ENCODE assay signal across 18 cellular contexts in genomic region chr4:160423879-160424451, GRCh38.
DNase-seq lines count a peak whose midpoint lies in the region; ATAC-seq, FAIRE-seq and TF ChIP-seq lines count a peak whose summit lies in the region.
"Had no signal": no experiment of that assay in that cellular context is flagged by ENCODE, and none has a peak within 500 bp of the region (broad histone marks: within the 10 kb centered on the region; RNA-seq: fewer than 3 reads in every experiment).

No MANE protein-coding gene starts in this region.

- TF ChIP-seq EP300 in A549 (IDR thresholded peaks at IDR 0.05), result no peak

- POLR2A ChIA-PET in A549 (lab: Yijun Ruan, JAX), result no interaction called here

- H3K27ac Mint-ChIP-seq in GM23338, result peak overlapping the region; percentile 28
- no peak overlapping the region for H3K27ac Mint-ChIP-seq in osteocyte (ENCODE audit: unreplicated experiment)

- ATAC-seq in A549 (no peak), GM23338 (no peak), GM21576 (IDR thresholded peaks at IDR 0.05; ENCODE audit: unreplicated experiment) (no peak)
- ATAC-seq: esophagus mucosa, left cardiac atrium, upper lobe of right lung had no signal

- CTCF ChIA-PET in A549 (lab: Yijun Ruan, JAX), result no interaction called here

- H2AFZ ChIP-seq in GM23338 (peak overlapping the region; percentile 4; the same call in 1 of the 2 replicates), fibroblast of lung (ENCODE audit: low read length) (no peak overlapping the region)

- H3K27ac ChIP-seq in A549 (0 out of 6 replicates have a peak overlapping the region, but pooled peaks of 1 of the 2 experiments have one; percentile 11), GM23338 (ENCODE audit: low read depth) (no peak overlapping the region), fibroblast of lung (ENCODE audit: insufficient read depth, low read length) (no peak overlapping the region)
- H3K27ac ChIP-seq: heart left ventricle, upper lobe of right lung had no signal

- H3K27me3 ChIP-seq in GM23338 (ENCODE audit: insufficient read depth) (no peaks in the 10 kb centered on the region), fibroblast of lung (ENCODE audit: control insufficient read depth, insufficient read depth, low read length) (no peaks in the 10 kb centered on the region)
- H3K27me3 ChIP-seq: heart left ventricle, upper lobe of right lung had no signal

- H3K4me1 ChIP-seq in A549 (no peaks in the 10 kb centered on the region), GM23338 (ENCODE audit: insufficient read depth) (no peaks in the 10 kb centered on the region), fibroblast of lung (ENCODE audit: control insufficient read depth, extremely low read depth, insufficient read depth, low read length) (no peaks in the 10 kb centered on the region)
- H3K4me1 ChIP-seq: heart left ventricle, upper lobe of right lung had no signal

- peak overlapping the region; percentile 10; the same call in 1 of the 3 replicates for H3K4me2 ChIP-seq in A549
- H3K4me2 ChIP-seq in GM23338, result no peak overlapping the region
- no peak overlapping the region for H3K4me2 ChIP-seq in fibroblast of lung (ENCODE audit: extremely low read depth, insufficient read depth, low read length)

- no peaks in the 10 kb centered on the region for H3K9me2 ChIP-seq in GM23338 (ENCODE audit: insufficient read depth)

- H3F3A ChIP-seq in GM23338 (replicated peaks; ENCODE audit: low read depth), result no peaks in the 10 kb centered on the region

- H3K79me2 ChIP-seq in GM23338 (replicated peaks; ENCODE audit: insufficient read depth) (no peaks in the 10 kb centered on the region), fibroblast of lung (ENCODE audit: control insufficient read depth, insufficient read depth, low read length) (no peaks in the 10 kb centered on the region)

- H3K9me3 Mint-ChIP-seq in GM23338 (peaks cover 2% of the 10 kb centered on the region; the same call in 1 of the 3 replicates), osteocyte (ENCODE audit: unreplicated experiment) (peaks cover 3% of the 10 kb centered on the region)

- no peak for TF ChIP-seq POLR2A in A549 (IDR thresholded peaks at IDR 0.05; ENCODE audit: low read length)

- no peak overlapping the region for H3K4me3 ChIP-seq in A549
- H3K4me3 ChIP-seq in GM23338, result no peak overlapping the region
- no peak overlapping the region for H3K4me3 ChIP-seq in fibroblast of lung (replicated peaks in 1 of 4; ENCODE audit: control extremely low read depth in 1 of 4, insufficient read depth in 1 of 4, low read depth in 3 of 4, low read length in 4 of 4)
- H3K4me3 ChIP-seq: heart left ventricle, upper lobe of right lung had no signal

- no peaks in the 10 kb centered on the region for H3K9me3 ChIP-seq in A549
- H3K9me3 ChIP-seq in fibroblast of lung (ENCODE audit: control insufficient read depth, insufficient read depth, low read depth, low read length), result no peaks in the 10 kb centered on the region
- H3K9me3 ChIP-seq: upper lobe of right lung had no signal

- H3K27me3 Mint-ChIP-seq in GM23338 (ENCODE audit: insufficient read depth, low read depth, poor library complexity) (no peaks in the 10 kb centered on the region), osteocyte (ENCODE audit: unreplicated experiment) (no peaks in the 10 kb centered on the region)

- DNase-seq in A549 (ENCODE audit: low read depth in 1 of 2, low spot score in 1 of 2), result peak in 1 of 2 experiments; percentile 9
- peak; percentile 17 for DNase-seq in GM23338 (ENCODE audit: low spot score)
- DNase-seq in RPMI7951 (ENCODE audit: low read depth), result peak; percentile 5
- DNase-seq in fibroblast of lung (ENCODE audit: low read depth in 2 of 2), result peak; percentile 1 to 31
- no peak for DNase-seq in osteocyte (ENCODE audit: extremely low spot score, unreplicated experiment)
- DNase-seq in NCI-H2171 (lab: John Stamatoyannopoulos, UW), result no peak
- no peak for DNase-seq in AG08396 (ENCODE audit: low spot score)
- DNase-seq: activated naive CD4-positive, alpha-beta T cell treated with Interleukin-2 at 50 U/mL for 16 hours; COR-L47; heart left ventricle; Karpas-422; left cardiac atrium; NCI-H187 treated with DMSO at 0.1 percent for 48 hours; stimulated activated naive CD4-positive, alpha-beta T cell treated with Interleukin-2 at 50 U/mL for 16 hours; upper lobe of right lung had no signal

- H3K36me3 ChIP-seq in GM23338 (ENCODE audit: insufficient read depth), result no peaks in the 10 kb centered on the region
- no peaks in the 10 kb centered on the region for H3K36me3 ChIP-seq in fibroblast of lung (ENCODE audit: control insufficient read depth, insufficient read depth, low read length)
- H3K36me3 ChIP-seq: heart left ventricle, upper lobe of right lung had no signal

- H4K20me1 ChIP-seq in GM23338 (replicated peaks; ENCODE audit: insufficient read depth) (no peaks in the 10 kb centered on the region), fibroblast of lung (ENCODE audit: control insufficient read depth, extremely low read depth, insufficient read depth, low read length) (no peaks in the 10 kb centered on the region)

- 0 out of 3 replicates have a peak, but pooled peaks cover 2% of the 10 kb centered on the region for H3K4me1 Mint-ChIP-seq in GM23338
- no peaks in the 10 kb centered on the region for H3K4me1 Mint-ChIP-seq in osteocyte (ENCODE audit: unreplicated experiment)

- FAIRE-seq in A549 (lab: Jason Lieb, UNC), result no peak
- FAIRE-seq: G401.6 had no signal

- H3K9ac ChIP-seq in fibroblast of lung (ENCODE audit: insufficient read depth, low read length), result no peak overlapping the region

- TF ChIP-seq CTCF in A549 (IDR thresholded peaks at IDR 0.05) (no peak), GM23338 (conservative IDR thresholded peaks at IDR 0.05; ENCODE audit: low read depth in 2 of 2) (no peak), fibroblast of lung (conservative IDR thresholded peaks at IDR 0.05 in 1 of 2, IDR thresholded peaks at IDR 0.05 in 1 of 2; ENCODE audit: low read depth in 1 of 2, low read length in 2 of 2) (no peak), osteocyte (IDR thresholded peaks at IDR 0.05) (no peak)

- no peak overlapping the region for H3K4me3 Mint-ChIP-seq in GM23338
- H3K4me3 Mint-ChIP-seq in osteocyte (ENCODE audit: unreplicated experiment), result no peak overlapping the region

- WGBS in A549 (ENCODE audit: missing lambda C conversion rate), result 58% methylated on average over 6 of the region's 6 CpGs

- TF ChIP-seq RAD21 in A549 (conservative IDR thresholded peaks at IDR 0.05 in 1 of 2, IDR thresholded peaks at IDR 0.05 in 1 of 2), result no peak

- H3K36me3 Mint-ChIP-seq in GM23338 (ENCODE audit: low read depth) (peaks cover 4% of the 10 kb centered on the region; the same call in 2 of the 3 replicates), osteocyte (ENCODE audit: unreplicated experiment) (no peaks in the 10 kb centered on the region)

TF ChIP-seq in A549, 52 proteins besides CTCF, POLR2A, EP300 and RAD21 (continues in another document):
- TF ChIP-seq SMC3 (IDR thresholded peaks at IDR 0.05) (no peak), NFE2L2 (conservative IDR thresholded peaks at IDR 0.05; ENCODE audit: low read length) (no peak), RARB (CRISPR knock-in tag; IDR thresholded peaks at IDR 0.05) (no peak), KDM1A (IDR thresholded peaks at IDR 0.05; ENCODE audit: low read depth) (no peak)

TF ChIP-seq in GM23338, 12 proteins besides CTCF, POLR2A, EP300 and RAD21:
- TF ChIP-seq ZNF331 (CRISPR knock-in tag; IDR thresholded peaks at IDR 0.05; ENCODE audit: low read depth), result no peak
- TF ChIP-seq NANOG (IDR thresholded peaks at IDR 0.05; ENCODE audit: borderline replicate concordance), result no peak
- no peak for TF ChIP-seq POLR2AphosphoS5 (IDR thresholded peaks at IDR 0.05; ENCODE audit: low read depth)
- TF ChIP-seq CREB1 (CRISPR knock-in tag; IDR thresholded peaks at IDR 0.05; ENCODE audit: low read depth), result no peak

Comparison
In these comparisons a context has a peak if more than half of its experiments do, and no peak if none do; other contexts are left out.
1. DNase-seq: peak in GM23338 (single experiment), RPMI7951 (single experiment) and fibroblast of lung (2 of 2); none in osteocyte (single experiment), NCI-H2171 (single experiment) and AG08396 (single experiment).